Comparison of ENCODE assay signal across 1 cellular context in genomic region chr4:1851160-1851559, GRCh38.
TF ChIP-seq lines count a peak whose summit lies in the region.

No MANE protein-coding gene starts in this region.

TF ChIP-seq in HCT116, 20 proteins besides CTCF, POLR2A, EP300 and RAD21 (continued from another document):
- TF ChIP-seq ELF1 (IDR thresholded peaks at IDR 0.05; ENCODE audit: borderline replicate concordance, low read depth), result no peak
- no peak for TF ChIP-seq ZNF274 (IDR thresholded peaks at IDR 0.05; ENCODE audit: low read depth, low read length)
- no peak for TF ChIP-seq MAX (IDR thresholded peaks at IDR 0.05)
